Comparison of ENCODE assay signal across 8 cellular contexts in the genomic region with DNA sequence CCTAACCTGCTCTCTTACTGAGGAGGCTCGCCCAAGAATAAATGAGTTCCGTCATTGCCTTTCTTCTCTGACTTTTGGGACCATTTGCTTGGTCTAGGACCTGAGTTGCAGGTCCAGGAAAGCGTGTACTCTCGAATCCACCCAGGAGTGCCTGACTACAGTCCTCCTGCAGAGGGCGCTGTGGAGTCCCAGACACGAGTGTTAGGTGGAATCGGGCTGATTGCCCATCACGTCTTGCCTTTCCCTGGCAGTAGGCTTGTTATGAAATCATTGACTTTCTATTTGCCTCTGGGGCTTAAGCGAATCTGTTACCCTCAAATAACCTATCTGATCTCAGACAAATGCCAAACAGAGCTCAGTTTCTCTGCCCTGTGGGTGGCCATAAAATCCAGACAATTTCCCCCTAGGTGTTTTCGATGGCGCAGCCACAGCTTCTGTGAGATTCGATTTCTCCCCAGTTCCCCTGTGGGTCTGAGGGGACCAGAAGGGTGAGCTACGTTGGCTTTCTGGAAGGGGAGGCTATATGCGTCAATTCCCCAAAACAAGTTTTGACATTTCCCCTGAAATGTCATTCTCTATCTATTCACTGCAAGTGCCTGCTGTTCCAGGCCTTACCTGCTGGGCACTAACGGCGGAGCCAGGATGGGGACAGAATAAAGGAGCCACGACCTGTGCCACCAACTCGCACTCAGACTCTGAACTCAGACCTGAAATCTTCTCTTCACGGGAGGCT. TPM values are rescaled to one million over a fixed set of nuclear protein-coding genes. Genes with fewer than 3 reads are reported as not detected.
DNase-seq lines count a peak whose midpoint lies in the region; ATAC-seq and TF ChIP-seq lines count a peak whose summit lies in the region.

A gene with protein sequence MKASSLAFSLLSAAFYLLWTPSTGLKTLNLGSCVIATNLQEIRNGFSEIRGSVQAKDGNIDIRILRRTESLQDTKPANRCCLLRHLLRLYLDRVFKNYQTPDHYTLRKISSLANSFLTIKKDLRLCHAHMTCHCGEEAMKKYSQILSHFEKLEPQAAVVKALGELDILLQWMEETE (plus strand): TSS at position 685 of the 733 bp plus-strand sequence. CDS start 230 bp downstream, outside the sequence.

- peak; percentile 54 for DNase-seq in D341Med (ENCODE audit: low spot score)
- DNase-seq in HuH-7.5 (ENCODE audit: low spot score), result peak; percentile 23
- DNase-seq in RWPE2 (ENCODE audit: low spot score), result peak; percentile 64
- DNase-seq in activated gamma-delta T cell treated with anti-CD3 and anti-CD28 coated beads, Interleukin-2, amount 50 U/mL, for 16 hours (ENCODE audit: low read depth), result peak; percentile 82
- peak in 39 of 42 donors; percentile 22 to 86 (median 50) for DNase-seq in head of caudate nucleus
- DNase-seq in prostate gland (ENCODE audit: low spot score), result peak; percentile 91
- peak; percentile 86 to 91 for DNase-seq in aorta

- H3K27ac ChIP-seq in RWPE2 (ENCODE audit: poor library complexity, severe bottlenecking), result no peak within 1 kb of the TSS
- no peak within 1 kb of the TSS for H3K27ac ChIP-seq in prostate gland
- no peak within 1 kb of the TSS for H3K27ac ChIP-seq in aorta (ENCODE audit: low read depth in 1 of 2, low read length in 2 of 2)

- WGBS in prostate gland, result 50% methylated on average over 19 of the region's 19 CpGs
- 48 to 49% methylated on average over 19 of the region's 19 CpGs for WGBS in aorta, 2 donors

- no peaks in the 10 kb centered on the region for H3K36me3 ChIP-seq in RWPE2 (ENCODE audit: low read depth)
- H3K36me3 ChIP-seq in prostate gland, result no peaks in the 10 kb centered on the region
- no peaks in the 10 kb centered on the region for H3K36me3 ChIP-seq in aorta (ENCODE audit: control insufficient read depth in 1 of 2, insufficient read depth in 2 of 2, low read length in 1 of 2)

- peak; percentile 46; the same call in 1 of the 3 replicates for ATAC-seq in RWPE2 (ENCODE audit: low read depth)
- peak; percentile 63 for ATAC-seq in aorta (ENCODE audit: low FRiP score)
- no peak for ATAC-seq in GM21717 (IDR thresholded peaks at IDR 0.05; ENCODE audit: unreplicated experiment)

- H3K9me3 ChIP-seq in RWPE2 (ENCODE audit: severe bottlenecking) (no peaks in the 10 kb centered on the region), prostate gland (no peaks in the 10 kb centered on the region), aorta (ENCODE audit: control insufficient read depth, low read length) (no peaks in the 10 kb centered on the region)

- H3K4me3 ChIP-seq in RWPE2 (ENCODE audit: severe bottlenecking), result no peak within 1 kb of the TSS
- no peak within 1 kb of the TSS for H3K4me3 ChIP-seq in prostate gland
- no peak within 1 kb of the TSS for H3K4me3 ChIP-seq in aorta (ENCODE audit: low read length in 2 of 2)

- H3K4me1 ChIP-seq in RWPE2 (ENCODE audit: insufficient read depth, poor library complexity, severe bottlenecking) (no peaks in the 10 kb centered on the region), prostate gland (replicated peaks) (no peaks in the 10 kb centered on the region), aorta (ENCODE audit: control insufficient read depth in 1 of 2, insufficient read depth in 2 of 2, low read length in 2 of 2) (no peaks in the 10 kb centered on the region)

- no peaks in the 10 kb centered on the region for H3K27me3 ChIP-seq in RWPE2 (ENCODE audit: insufficient read depth, poor library complexity, severe bottlenecking)
- H3K27me3 ChIP-seq in prostate gland (replicated peaks; ENCODE audit: insufficient read depth), result no peaks in the 10 kb centered on the region
- H3K27me3 ChIP-seq in aorta (ENCODE audit: control insufficient read depth in 1 of 2, insufficient read depth in 2 of 2, low read length in 1 of 2), result peaks cover 0 to 3% of the 10 kb centered on the region in 2 donors

- peak; percentile 70 for TF ChIP-seq CTCF in RWPE2 (IDR thresholded peaks at IDR 0.05; ENCODE audit: poor library complexity, severe bottlenecking)
- peak; percentile 66 to 89 (median 84) for TF ChIP-seq CTCF in prostate gland (IDR thresholded peaks at IDR 0.05)

- TF ChIP-seq POLR2A in prostate gland (IDR thresholded peaks at IDR 0.05), result no peak

- intact Hi-C loops in head of caudate nucleus (cut with DNase I) (no loop called here), prostate gland (cut with DNase I) (loop anchor here (2.0 kb wide), 1 partner anchor 46 kb away; no protein-coding TSS in a partner anchor), aorta (cut with DNase I) (no loop called here)

RNA-seq across cellular contexts. Expression of the gene that starts here (rescaled TPM):
- total RNA-seq in prostate gland (not detected), aorta (not detected)
- polyA plus RNA-seq in aorta, result not detected

Comparison
In these comparisons a context has a peak if more than half of its experiments do, and no peak if none do; other contexts are left out.
1. Peak in DNase-seq in prostate gland; RNA of the gene not detected or under 1 TPM.
2. Peak in DNase-seq and ATAC-seq in aorta; RNA of the gene not detected or under 1 TPM.
3. DNase-seq: peak in every context shown above with its lines; median percentile 91 in prostate gland; 88 in aorta; 82 in activated gamma-delta T cell treated with anti-CD3 and anti-CD28 coated beads, Interleukin-2, amount 50 U/mL, for 16 hours; 64 in RWPE2; 54 in D341Med; 50 in head of caudate nucleus; 23 in HuH-7.5.